Comparison of ENCODE assay signal across 1 cellular context in genomic region chr14:23577004-23577681, GRCh38.
TF ChIP-seq lines count a peak whose summit lies in the region.

No MANE protein-coding gene starts in this region.

TF ChIP-seq in WTC11, 78 proteins besides CTCF, POLR2A, EP300 and RAD21 (continued from another document):
- TF ChIP-seq, protein P1, sequence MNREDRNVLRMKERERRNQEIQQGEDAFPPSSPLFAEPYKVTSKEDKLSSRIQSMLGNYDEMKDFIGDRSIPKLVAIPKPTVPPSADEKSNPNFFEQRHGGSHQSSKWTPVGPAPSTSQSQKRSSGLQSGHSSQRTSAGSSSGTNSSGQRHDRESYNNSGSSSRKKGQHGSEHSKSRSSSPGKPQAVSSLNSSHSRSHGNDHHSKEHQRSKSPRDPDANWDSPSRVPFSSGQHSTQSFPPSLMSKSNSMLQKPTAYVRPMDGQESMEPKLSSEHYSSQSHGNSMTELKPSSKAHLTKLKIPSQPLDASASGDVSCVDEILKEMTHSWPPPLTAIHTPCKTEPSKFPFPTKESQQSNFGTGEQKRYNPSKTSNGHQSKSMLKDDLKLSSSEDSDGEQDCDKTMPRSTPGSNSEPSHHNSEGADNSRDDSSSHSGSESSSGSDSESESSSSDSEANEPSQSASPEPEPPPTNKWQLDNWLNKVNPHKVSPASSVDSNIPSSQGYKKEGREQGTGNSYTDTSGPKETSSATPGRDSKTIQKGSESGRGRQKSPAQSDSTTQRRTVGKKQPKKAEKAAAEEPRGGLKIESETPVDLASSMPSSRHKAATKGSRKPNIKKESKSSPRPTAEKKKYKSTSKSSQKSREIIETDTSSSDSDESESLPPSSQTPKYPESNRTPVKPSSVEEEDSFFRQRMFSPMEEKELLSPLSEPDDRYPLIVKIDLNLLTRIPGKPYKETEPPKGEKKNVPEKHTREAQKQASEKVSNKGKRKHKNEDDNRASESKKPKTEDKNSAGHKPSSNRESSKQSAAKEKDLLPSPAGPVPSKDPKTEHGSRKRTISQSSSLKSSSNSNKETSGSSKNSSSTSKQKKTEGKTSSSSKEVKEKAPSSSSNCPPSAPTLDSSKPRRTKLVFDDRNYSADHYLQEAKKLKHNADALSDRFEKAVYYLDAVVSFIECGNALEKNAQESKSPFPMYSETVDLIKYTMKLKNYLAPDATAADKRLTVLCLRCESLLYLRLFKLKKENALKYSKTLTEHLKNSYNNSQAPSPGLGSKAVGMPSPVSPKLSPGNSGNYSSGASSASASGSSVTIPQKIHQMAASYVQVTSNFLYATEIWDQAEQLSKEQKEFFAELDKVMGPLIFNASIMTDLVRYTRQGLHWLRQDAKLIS (CRISPR knock-in tag; IDR thresholded peaks at IDR 0.05; ENCODE audit: borderline replicate concordance) = no peak
- TF ChIP-seq ETV6 (CRISPR knock-in tag; IDR thresholded peaks at IDR 0.05) (peak; percentile 36; the same call in 1 of the 2 replicates), MXD4 (CRISPR knock-in tag; IDR thresholded peaks at IDR 0.05; ENCODE audit: borderline replicate concordance) (no peak), HMGXB4 (CRISPR knock-in tag; IDR thresholded peaks at IDR 0.05) (0 out of 2 replicates have a peak, but pooled peaks have one; percentile 59), ATF1 (CRISPR knock-in tag; IDR thresholded peaks at IDR 0.05) (no peak), USF2 (CRISPR knock-in tag; IDR thresholded peaks at IDR 0.05) (0 out of 2 replicates have a peak, but pooled peaks have one; percentile 30), JUN (CRISPR knock-in tag; IDR thresholded peaks at IDR 0.05) (no peak), ARID4B (CRISPR knock-in tag; IDR thresholded peaks at IDR 0.05; ENCODE audit: borderline replicate concordance) (peak; percentile 32; the same call in 1 of the 2 replicates), ZBTB43 (CRISPR knock-in tag; IDR thresholded peaks at IDR 0.05) (peak; percentile 48; the same call in 1 of the 2 replicates), NFATC4 (CRISPR knock-in tag; IDR thresholded peaks at IDR 0.05) (no peak), MLX (CRISPR knock-in tag; IDR thresholded peaks at IDR 0.05) (no peak), E2F1 (CRISPR knock-in tag; IDR thresholded peaks at IDR 0.05) (peak; percentile 69; the same call in 1 of the 2 replicates), RORB (CRISPR knock-in tag; IDR thresholded peaks at IDR 0.05) (no peak), ZNF121 (CRISPR knock-in tag; IDR thresholded peaks at IDR 0.05) (peak; percentile 29; the same call in 1 of the 2 replicates), CREM (CRISPR knock-in tag; IDR thresholded peaks at IDR 0.05) (no peak), ZNF532 (CRISPR knock-in tag; IDR thresholded peaks at IDR 0.05; ENCODE audit: borderline replicate concordance) (no peak), IRF2 (CRISPR knock-in tag; IDR thresholded peaks at IDR 0.05; ENCODE audit: borderline replicate concordance, low read depth) (no peak)
- TF ChIP-seq, protein P2, sequence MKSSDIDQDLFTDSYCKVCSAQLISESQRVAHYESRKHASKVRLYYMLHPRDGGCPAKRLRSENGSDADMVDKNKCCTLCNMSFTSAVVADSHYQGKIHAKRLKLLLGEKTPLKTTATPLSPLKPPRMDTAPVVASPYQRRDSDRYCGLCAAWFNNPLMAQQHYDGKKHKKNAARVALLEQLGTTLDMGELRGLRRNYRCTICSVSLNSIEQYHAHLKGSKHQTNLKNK (CRISPR knock-in tag; IDR thresholded peaks at IDR 0.05) = no peak
- TF ChIP-seq, protein P3, sequence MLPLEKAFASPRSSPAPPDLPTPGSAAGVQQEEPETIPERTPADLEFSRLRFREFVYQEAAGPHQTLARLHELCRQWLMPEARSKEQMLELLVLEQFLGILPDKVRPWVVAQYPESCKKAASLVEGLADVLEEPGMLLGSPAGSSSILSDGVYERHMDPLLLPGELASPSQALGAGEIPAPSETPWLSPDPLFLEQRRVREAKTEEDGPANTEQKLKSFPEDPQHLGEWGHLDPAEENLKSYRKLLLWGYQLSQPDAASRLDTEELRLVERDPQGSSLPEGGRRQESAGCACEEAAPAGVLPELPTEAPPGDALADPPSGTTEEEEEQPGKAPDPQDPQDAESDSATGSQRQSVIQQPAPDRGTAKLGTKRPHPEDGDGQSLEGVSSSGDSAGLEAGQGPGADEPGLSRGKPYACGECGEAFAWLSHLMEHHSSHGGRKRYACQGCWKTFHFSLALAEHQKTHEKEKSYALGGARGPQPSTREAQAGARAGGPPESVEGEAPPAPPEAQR (CRISPR knock-in tag; IDR thresholded peaks at IDR 0.05) = no peak
